ENCODE assay signal across 9 cellular contexts in genomic region chr22:31631381-31631780, GRCh38. TPM values are rescaled to one million over a fixed set of nuclear protein-coding genes. Genes with fewer than 3 reads are reported as not detected.
A peak's percentile ranks its signal among the peaks of the same experiment; 100 is the strongest.
DNase-seq lines count a peak whose midpoint lies in the region; ATAC-seq and TF ChIP-seq lines count a peak whose summit lies in the region.
"Had no signal": no experiment of that assay in that cellular context is flagged by ENCODE, and none has a peak within 500 bp of the region (broad histone marks: within the 10 kb centered on the region; RNA-seq: fewer than 3 reads in every experiment).

No MANE protein-coding gene starts in this region.

- H3K36me3 ChIP-seq in right lobe of liver (peaks cover 0 to 2% (median 0%) of the 10 kb centered on the region in 4 donors), transverse colon (no peaks in the 10 kb centered on the region)

- H3K27me3 Mint-ChIP-seq in activated naive CD4-positive, alpha-beta T cell treated with anti-CD3 and anti-CD28 coated beads, Interleukin-2, amount 50 U/mL, for 24 hours = no peaks in the 10 kb centered on the region

- peak overlapping the region; percentile 79 for H3K27ac ChIP-seq in angular gyrus (ENCODE audit: low read depth, low read length)
- peak overlapping the region; percentile 68 to 94 (median 80) for H3K27ac ChIP-seq in right lobe of liver
- peak overlapping the region; percentile 84 to 89 (median 87) for H3K27ac ChIP-seq in transverse colon

- intact Hi-C loops in right lobe of liver (cut with DNase I) (loop anchor here in 1 of 2 donors (5.0 kb wide), 1 partner anchor 69 kb away; no protein-coding TSS in a partner anchor), transverse colon (cut with DNase I; ENCODE audit: low total_unique reads) (loop anchor here (5.0 kb wide), 1 partner anchor 74 kb away; no protein-coding TSS in a partner anchor)

- peaks cover 0 to 37% (median 11%) of the 10 kb centered on the region in 4 donors for H3K4me1 ChIP-seq in right lobe of liver
- H3K4me1 ChIP-seq in transverse colon = peaks cover 13 to 50% (median 37%) of the 10 kb centered on the region in 4 donors

- WGBS in right lobe of liver (ENCODE audit: insufficient coverage, low coverage, low lambda C conversion rate, missing lambda C conversion rate) = 93% methylated on average over 4 of the region's 9 CpGs
- 76% methylated on average over 5 of the region's 9 CpGs; no CpG with 5 or more reads in 1 of the 2 donors for WGBS in transverse colon (ENCODE audit: low coverage in 1 of 2), 2 donors

- H3K27ac Mint-ChIP-seq in activated naive CD4-positive, alpha-beta T cell treated with anti-CD3 and anti-CD28 coated beads, Interleukin-2, amount 50 U/mL, for 24 hours = peak overlapping the region; percentile 93

- TF ChIP-seq EP300 in transverse colon (IDR thresholded peaks at IDR 0.05; ENCODE audit: low read depth) = no peak

- no peaks in the 10 kb centered on the region for H3K9me3 Mint-ChIP-seq in activated naive CD4-positive, alpha-beta T cell treated with anti-CD3 and anti-CD28 coated beads, Interleukin-2, amount 50 U/mL, for 24 hours

- TF ChIP-seq POLR2A in right lobe of liver (IDR thresholded peaks at IDR 0.05) (no peak), transverse colon (IDR thresholded peaks at IDR 0.05) (no peak)

- peak overlapping the region; percentile 77 for H3K4me3 Mint-ChIP-seq in activated naive CD4-positive, alpha-beta T cell treated with anti-CD3 and anti-CD28 coated beads, Interleukin-2, amount 50 U/mL, for 24 hours

- peak overlapping the region in 2 of 3 donors; percentile 63 to 82 for H3K4me3 ChIP-seq in right lobe of liver
- H3K4me3 ChIP-seq in transverse colon = peak overlapping the region in 2 of 4 donors; percentile 73 to 82

- in situ Hi-C loops in transverse colon (cut with MboI; ENCODE audit: low pct_ligation_motif_present in 1 of 4, low pct_unique_long_range_greater_than_20kb in 1 of 4, low sequenced_read_pairs in 3 of 4) = loop anchor here in 3 of 4 donors (5.0 to 25.0 kb wide), 3 partner anchors 67 to 144 kb away; partner anchors contain the start of genes EIF4ENIF1 (in 1 of the 3) and SFI1 (in 1 of the 3)

- no peak for TF ChIP-seq CTCF in right lobe of liver (IDR thresholded peaks at IDR 0.05)
- TF ChIP-seq CTCF in transverse colon (IDR thresholded peaks at IDR 0.05) = no peak

- H3K9me3 ChIP-seq in right lobe of liver (no peaks in the 10 kb centered on the region), transverse colon (no peaks in the 10 kb centered on the region)

- peaks cover 2% of the 10 kb centered on the region for H3K36me3 Mint-ChIP-seq in activated naive CD4-positive, alpha-beta T cell treated with anti-CD3 and anti-CD28 coated beads, Interleukin-2, amount 50 U/mL, for 24 hours

- no peak for DNase-seq in activated naive CD4-positive, alpha-beta T cell treated with Interleukin-2 at 50 U/mL for 16 hours
- DNase-seq in right lobe of liver (no peak), transverse colon (no peak), NCI-H510A (lab: John Stamatoyannopoulos, UW) (no peak)
- no peak for DNase-seq in stimulated activated CD4-positive, alpha-beta T cell treated with anti-CD3 and anti-CD28 coated beads, Interleukin-4, amount 100 ng/mL, for 24 hours
- DNase-seq: NCI-H187 treated with DMSO at 0.1 percent for 48 hours had no signal

- peaks cover 45% of the 10 kb centered on the region for H3K4me1 Mint-ChIP-seq in activated naive CD4-positive, alpha-beta T cell treated with anti-CD3 and anti-CD28 coated beads, Interleukin-2, amount 50 U/mL, for 24 hours

- ATAC-seq in right lobe of liver (no peak), HG03565 (IDR thresholded peaks at IDR 0.05; ENCODE audit: unreplicated experiment) (no peak)

- H3K27me3 ChIP-seq in right lobe of liver (no peaks in the 10 kb centered on the region), transverse colon (no peaks in the 10 kb centered on the region)

RNA-seq across cellular contexts. Expression of gene PISD, which starts 30.6 kb away (rescaled TPM):
- total RNA-seq in right lobe of liver (10 to 100 TPM; 15.5 to 22.9 (median 18.1) TPM), transverse colon (100 to 1,000 TPM in 1 of 4 donors, 10 to 100 TPM in 3; 33.7 to 111 (median 47.7) TPM)
